ENCODE assay signal across 10 cellular contexts in the genomic region with DNA sequence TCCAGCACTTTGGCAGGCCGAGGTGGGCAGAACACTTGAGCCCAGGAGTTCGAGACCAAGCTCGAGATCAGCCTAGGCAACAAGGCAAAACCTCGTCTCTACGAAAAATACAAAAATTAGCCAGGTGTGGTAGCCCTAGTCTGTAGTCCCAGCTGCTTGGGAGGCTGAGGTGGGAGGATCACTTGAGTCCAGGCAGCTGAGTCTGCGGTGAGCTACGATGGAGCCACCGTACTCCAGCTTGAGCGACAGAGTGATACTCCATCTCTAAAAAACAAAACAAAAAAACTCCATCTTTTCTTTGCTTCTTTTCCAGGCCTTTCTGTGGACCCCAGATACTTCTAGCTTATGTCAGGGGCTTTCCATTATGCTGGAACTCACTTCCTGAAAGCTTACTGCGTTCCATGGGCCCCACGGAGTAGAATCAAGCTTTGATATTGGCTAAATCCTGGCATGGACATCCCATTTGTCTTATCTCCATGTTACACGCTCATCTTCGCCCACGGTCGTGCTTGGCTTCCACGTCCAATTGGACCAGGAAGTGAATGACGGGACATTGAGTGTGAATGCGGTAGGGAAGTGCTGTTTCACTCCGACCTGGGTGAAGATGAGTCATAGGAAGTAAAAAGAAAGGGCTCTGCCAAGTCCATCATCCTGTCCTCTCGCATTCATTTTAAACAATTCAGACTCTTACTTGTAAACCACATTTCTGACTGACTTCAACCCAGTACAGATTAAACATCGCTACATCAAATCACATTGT. TPM values are rescaled to one million over a fixed set of nuclear protein-coding genes. Genes with fewer than 3 reads are reported as not detected.
DNase-seq lines count a peak whose midpoint lies in the region; ATAC-seq, FAIRE-seq and TF ChIP-seq lines count a peak whose summit lies in the region.
"Had no signal": no experiment of that assay in that cellular context is flagged by ENCODE, and none has a peak within 500 bp of the region (broad histone marks: within the 10 kb centered on the region; RNA-seq: fewer than 3 reads in every experiment).

No MANE protein-coding gene starts in this region.

- no peak overlapping the region for H3K4me2 ChIP-seq in mesenchymal stem cell (ENCODE audit: low read length, poor library complexity, severe bottlenecking)

- peak overlapping the region; percentile 44 for H3K9ac ChIP-seq in mesenchymal stem cell (ENCODE audit: low read length)

- FAIRE-seq in GM19239 (lab: Jason Lieb, UNC) = no peak

- H2BK120ac ChIP-seq in mesenchymal stem cell (ENCODE audit: low read depth, low read length) = no peak overlapping the region

- H2BK12ac ChIP-seq in mesenchymal stem cell (ENCODE audit: low read length in 2 of 2) = peak overlapping the region in 1 of 2 experiments; percentile 45

- WGBS in mesenchymal stem cell = 59% methylated on average over 21 of the region's 21 CpGs

- peak; percentile 28 for DNase-seq in GM03348 (ENCODE audit: low spot score)
- DNase-seq in OCI-M1 (lab: John Stamatoyannopoulos, UW) = peak; percentile 50
- DNase-seq in epithelial cell of esophagus (ENCODE audit: low read depth) = peak; percentile 69
- DNase-seq in mesenchymal stem cell = peak; percentile 76
- no peak for DNase-seq in AG08395 (ENCODE audit: low spot score)
- no peak for DNase-seq in GM19239 (ENCODE audit: insufficient read length, low spot score)
- DNase-seq: NCI-H1417 treated with DMSO at 0.1 percent for 48 hours, SW 1271 had no signal

- peak overlapping the region; percentile 35 for H3K27ac ChIP-seq in mesenchymal stem cell (ENCODE audit: low read length, poor library complexity, severe bottlenecking)

- peaks cover 22% of the 10 kb centered on the region for H3K79me1 ChIP-seq in mesenchymal stem cell (replicated peaks; ENCODE audit: low read length, poor library complexity, severe bottlenecking)

- H3K18ac ChIP-seq in mesenchymal stem cell (ENCODE audit: low read depth in 1 of 2, low read length in 2 of 2) = peak overlapping the region in 1 of 2 experiments; percentile 72

- H2BK15ac ChIP-seq in mesenchymal stem cell (ENCODE audit: low read depth, poor library complexity, severe bottlenecking) = no peak overlapping the region

- H3K4me3 ChIP-seq in epithelial cell of esophagus (ENCODE audit: low read length) (no peak overlapping the region), mesenchymal stem cell (ENCODE audit: insufficient read depth in 1 of 2, low read depth in 1 of 2, low read length in 2 of 2) (peak overlapping the region in 1 of 2 experiments; percentile 48)

- peak overlapping the region; percentile 35 for H4K91ac ChIP-seq in mesenchymal stem cell (ENCODE audit: low read length)

- H4K8ac ChIP-seq in mesenchymal stem cell (ENCODE audit: low read length) = peak overlapping the region; percentile 69

- peaks cover 15% of the 10 kb centered on the region for H3K4me1 ChIP-seq in mesenchymal stem cell (ENCODE audit: control insufficient read depth, insufficient read depth, low read depth, low read length)

- ATAC-seq in GM18502 (IDR thresholded peaks at IDR 0.05; ENCODE audit: poor library complexity, unreplicated experiment) (no peak), GM18873 (IDR thresholded peaks at IDR 0.05; ENCODE audit: low FRiP score, unreplicated experiment) (no peak)

- TF ChIP-seq CTCF in epithelial cell of esophagus (IDR thresholded peaks at IDR 0.05; ENCODE audit: insufficient read depth, low read depth, low read length, missing control alignments) = no peak

- no peak overlapping the region for H3K14ac ChIP-seq in mesenchymal stem cell (ENCODE audit: low read length in 2 of 2)

- no peaks in the 10 kb centered on the region for H3K27me3 ChIP-seq in mesenchymal stem cell (ENCODE audit: control insufficient read depth in 1 of 2, insufficient read depth in 1 of 2, low read length in 2 of 2)

- H3K4ac ChIP-seq in mesenchymal stem cell (ENCODE audit: low read depth in 1 of 2, low read length in 2 of 2) = peak overlapping the region in 1 of 2 experiments; percentile 63

- H3K23ac ChIP-seq in mesenchymal stem cell (ENCODE audit: low read length in 2 of 2) = no peak overlapping the region

- H3K36me3 ChIP-seq in mesenchymal stem cell (ENCODE audit: control insufficient read depth in 1 of 2, insufficient read depth in 2 of 2, low read depth in 1 of 2, low read length in 2 of 2) = no peaks in the 10 kb centered on the region

- no peaks in the 10 kb centered on the region for H3K9me3 ChIP-seq in mesenchymal stem cell (ENCODE audit: control insufficient read depth, low read length)

- peak overlapping the region; percentile 26 for H2AK5ac ChIP-seq in mesenchymal stem cell (ENCODE audit: low read length, severe bottlenecking)

- H2BK5ac ChIP-seq in mesenchymal stem cell (ENCODE audit: low read depth, low read length, poor library complexity, severe bottlenecking) = no peak overlapping the region

- no peak overlapping the region for H2AFZ ChIP-seq in mesenchymal stem cell (ENCODE audit: low read depth, low read length)

RNA-seq across cellular contexts. Expression of a gene that starts 45.7 kb away (rescaled TPM):
- polyA plus RNA-seq in mesenchymal stem cell (2013, experiment 1 of 2) = 23.1 TPM
- 23.1 TPM for polyA plus RNA-seq in mesenchymal stem cell (2013, experiment 2 of 2)

Comparison
In these comparisons a context has a peak if more than half of its experiments do, and no peak if none do; other contexts are left out.
1. DNase-seq: peak in GM03348 (single experiment), OCI-M1 (single experiment), epithelial cell of esophagus (single experiment) and mesenchymal stem cell (single experiment); none in AG08395 (single experiment) and GM19239 (single experiment).